In the genomic region with DNA sequence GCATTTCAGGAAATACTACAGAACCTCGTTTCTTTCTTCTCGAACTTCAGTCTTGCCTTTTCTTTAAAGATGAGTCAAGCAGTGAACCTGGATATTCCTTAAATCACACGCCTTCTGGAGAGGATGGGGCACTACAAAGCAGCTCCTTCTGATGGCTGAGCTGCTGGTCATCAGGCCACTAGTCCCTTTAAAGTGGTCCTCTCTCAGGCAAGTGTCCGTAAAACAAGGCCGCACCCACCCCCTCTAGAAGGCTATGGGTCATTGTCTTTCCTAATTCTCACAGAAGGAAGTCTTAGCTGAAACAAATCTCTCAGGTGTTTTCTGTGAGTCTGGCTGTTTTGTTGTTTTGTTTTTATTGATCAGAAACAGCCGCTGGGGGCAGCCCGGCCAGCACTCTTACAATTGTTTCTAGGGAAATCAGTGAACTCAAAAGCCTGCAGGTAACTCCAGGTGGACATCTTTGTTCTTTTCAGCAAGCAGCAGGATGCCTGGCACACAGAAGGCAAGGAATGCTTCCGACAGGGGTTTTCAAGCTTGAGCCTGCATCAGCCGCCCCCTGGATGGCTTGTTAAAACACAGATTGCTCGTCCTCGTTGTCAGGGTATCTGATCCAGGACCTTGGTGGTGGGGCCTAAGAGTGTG, we compare ENCODE assay signal across 1 cellular context.
TF ChIP-seq lines count a peak whose summit lies in the region.

No MANE protein-coding gene starts in this region.

TF ChIP-seq in IMR-90, 13 proteins besides CTCF, POLR2A, EP300 and RAD21 (continued from another document):
- TF ChIP-seq, protein P1, sequence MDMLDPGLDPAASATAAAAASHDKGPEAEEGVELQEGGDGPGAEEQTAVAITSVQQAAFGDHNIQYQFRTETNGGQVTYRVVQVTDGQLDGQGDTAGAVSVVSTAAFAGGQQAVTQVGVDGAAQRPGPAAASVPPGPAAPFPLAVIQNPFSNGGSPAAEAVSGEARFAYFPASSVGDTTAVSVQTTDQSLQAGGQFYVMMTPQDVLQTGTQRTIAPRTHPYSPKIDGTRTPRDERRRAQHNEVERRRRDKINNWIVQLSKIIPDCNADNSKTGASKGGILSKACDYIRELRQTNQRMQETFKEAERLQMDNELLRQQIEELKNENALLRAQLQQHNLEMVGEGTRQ (IDR thresholded peaks at IDR 0.05; ENCODE audit: low read depth, low read length), result no peak
- TF ChIP-seq BHLHE40 (IDR thresholded peaks at IDR 0.05; ENCODE audit: low read depth, low read length) (no peak), MAZ (IDR thresholded peaks at IDR 0.05; ENCODE audit: borderline replicate concordance, low read depth, low read length) (no peak), MAFK (IDR thresholded peaks at IDR 0.05; ENCODE audit: low read depth, low read length) (no peak), SMC3 (IDR thresholded peaks at IDR 0.05; ENCODE audit: low read depth, low read length) (no peak), CHD1 (IDR thresholded peaks at IDR 0.05; ENCODE audit: low read depth, low read length) (no peak)
- TF ChIP-seq, protein P2, sequence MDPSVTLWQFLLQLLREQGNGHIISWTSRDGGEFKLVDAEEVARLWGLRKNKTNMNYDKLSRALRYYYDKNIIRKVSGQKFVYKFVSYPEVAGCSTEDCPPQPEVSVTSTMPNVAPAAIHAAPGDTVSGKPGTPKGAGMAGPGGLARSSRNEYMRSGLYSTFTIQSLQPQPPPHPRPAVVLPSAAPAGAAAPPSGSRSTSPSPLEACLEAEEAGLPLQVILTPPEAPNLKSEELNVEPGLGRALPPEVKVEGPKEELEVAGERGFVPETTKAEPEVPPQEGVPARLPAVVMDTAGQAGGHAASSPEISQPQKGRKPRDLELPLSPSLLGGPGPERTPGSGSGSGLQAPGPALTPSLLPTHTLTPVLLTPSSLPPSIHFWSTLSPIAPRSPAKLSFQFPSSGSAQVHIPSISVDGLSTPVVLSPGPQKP (IDR thresholded peaks at IDR 0.05; ENCODE audit: borderline replicate concordance, low read depth, low read length), result no peak
